ENCODE assay signal across 8 cellular contexts in the genomic region with DNA sequence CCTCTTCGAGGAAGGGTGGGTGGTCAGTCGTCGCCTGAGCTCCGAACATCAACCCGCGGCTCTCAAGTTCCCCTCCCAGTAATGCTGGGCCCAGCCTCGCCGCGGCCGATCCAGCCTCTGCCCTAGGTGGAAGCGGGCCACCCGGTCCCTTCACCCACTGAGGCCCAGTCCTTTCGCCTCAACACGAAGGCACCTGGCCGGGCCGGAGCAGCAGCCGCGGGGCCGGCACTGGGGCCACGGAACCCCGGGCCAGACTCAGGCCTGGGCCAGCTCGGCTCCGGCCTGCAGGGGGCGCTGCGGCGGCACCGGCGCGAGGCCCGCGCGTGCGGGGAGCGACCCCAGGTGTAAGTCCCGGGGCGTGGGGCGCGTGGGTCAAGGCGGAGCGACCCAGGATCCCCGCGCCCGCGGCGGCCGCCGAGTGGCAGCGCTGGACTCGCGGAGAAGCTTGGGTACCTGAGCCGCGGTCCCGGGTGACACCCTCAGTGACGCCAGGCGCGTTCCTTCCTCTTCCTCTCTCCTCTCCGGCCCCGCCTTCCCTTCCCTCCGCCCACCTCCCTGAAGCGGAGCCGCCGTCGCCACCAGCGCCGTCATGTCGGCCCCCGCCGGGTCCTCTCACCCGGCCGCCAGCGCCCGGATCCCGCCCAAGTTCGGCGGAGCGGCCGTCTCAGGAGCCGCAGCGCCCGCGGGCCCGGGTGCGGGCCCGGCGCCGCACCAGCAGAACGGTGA. TPM values are rescaled to one million over a fixed set of nuclear protein-coding genes. Genes with fewer than 3 reads are reported as not detected.
DNase-seq lines count a peak whose midpoint lies in the region; ATAC-seq and TF ChIP-seq lines count a peak whose summit lies in the region.

A gene (plus strand): TSS at position 535 of the 726 bp plus-strand sequence. CDS start 55 bp downstream, at position 590.

- H2BK120ac ChIP-seq in neuronal stem cell (ENCODE audit: low read depth, low read length), result no peak within 1 kb of the TSS

- peak within 1 kb of the TSS; percentile 83 for H3K9ac ChIP-seq in Karpas-422 (ENCODE audit: low read length)
- peak within 1 kb of the TSS; percentile 90 for H3K9ac ChIP-seq in neuronal stem cell (ENCODE audit: low read depth, low read length, poor library complexity)

- H2BK15ac ChIP-seq in neuronal stem cell (ENCODE audit: low read length), result peak within 1 kb of the TSS; percentile 56

- peak within 1 kb of the TSS; percentile 97 for H3K14ac ChIP-seq in neuronal stem cell (ENCODE audit: low read length)

- WGBS in neuronal stem cell (ENCODE audit: extremely low coverage in 2 of 2, insufficient read length in 2 of 2, insufficient replicate concordance in 1 of 2), 2 donors, result no CpG with 5 or more reads among the region's 87 CpGs

- H3K36me3 ChIP-seq in Karpas-422 (ENCODE audit: insufficient read depth, low read length) (no peaks in the 10 kb centered on the region), neuronal stem cell (replicated peaks in 1 of 2; ENCODE audit: control insufficient read depth in 2 of 2, insufficient read depth in 2 of 2, low read length in 2 of 2) (peaks cover 0 to 33% of the 10 kb centered on the region in 2 donors)

- ATAC-seq in GM21825 (IDR thresholded peaks at IDR 0.05; ENCODE audit: unreplicated experiment), result peak; percentile 92
- ATAC-seq in foreskin keratinocyte, result peak; percentile 85

- peak within 1 kb of the TSS; percentile 100 for H3K18ac ChIP-seq in neuronal stem cell (ENCODE audit: low read length)

- H3K9me2 ChIP-seq in Karpas-422 (replicated peaks; ENCODE audit: insufficient read depth, low read length), result no peaks in the 10 kb centered on the region

- H4K8ac ChIP-seq in neuronal stem cell (ENCODE audit: low read depth, low read length), result no peak within 1 kb of the TSS

- H2AK5ac ChIP-seq in neuronal stem cell (ENCODE audit: low read depth, low read length), result peak within 1 kb of the TSS; percentile 34

- H3K4me1 ChIP-seq in Karpas-422 (ENCODE audit: low read length) (peaks cover 46% of the 10 kb centered on the region), foreskin keratinocyte (peaks cover 20% of the 10 kb centered on the region), neuronal stem cell (ENCODE audit: control insufficient read depth in 2 of 2, insufficient read depth in 1 of 2, low read depth in 1 of 2, low read length in 2 of 2) (peaks cover 7 to 17% of the 10 kb centered on the region in 2 donors)

- peak within 1 kb of the TSS; percentile 63 for H2AFZ ChIP-seq in Karpas-422 (ENCODE audit: low read length)
- H2AFZ ChIP-seq in neuronal stem cell (ENCODE audit: low read length), result peak within 1 kb of the TSS; percentile 95

- peaks cover 4% of the 10 kb centered on the region for H3K79me1 ChIP-seq in neuronal stem cell (ENCODE audit: low read depth, low read length)

- H3K27ac ChIP-seq in Karpas-422 (ENCODE audit: low read length) (peak within 1 kb of the TSS; percentile 49), foreskin keratinocyte (peak within 1 kb of the TSS; percentile 88), neuronal stem cell (replicated peaks; ENCODE audit: low read length) (peak within 1 kb of the TSS; percentile 59), substantia nigra (ENCODE audit: low read depth, low read length, poor library complexity, severe bottlenecking) (peak within 1 kb of the TSS; percentile 73)

- peak within 1 kb of the TSS; percentile 79 for H4K91ac ChIP-seq in neuronal stem cell (ENCODE audit: low read depth, low read length, poor library complexity)

- no peak within 1 kb of the TSS for H2BK12ac ChIP-seq in neuronal stem cell (ENCODE audit: low read length)

- peaks cover 52% of the 10 kb centered on the region for H3K79me2 ChIP-seq in Karpas-422 (ENCODE audit: low read length)

- H3K9me3 ChIP-seq in Karpas-422 (ENCODE audit: low read length) (no peaks in the 10 kb centered on the region), neuronal stem cell (replicated peaks in 1 of 2; ENCODE audit: control insufficient read depth in 2 of 2, insufficient read depth in 1 of 2, low read depth in 1 of 2, low read length in 2 of 2) (no peaks in the 10 kb centered on the region)

- H3K4me3 ChIP-seq in Karpas-422 (ENCODE audit: low read length), result peak within 1 kb of the TSS; percentile 86
- peak within 1 kb of the TSS; percentile 78 to 84 for H3K4me3 ChIP-seq in neuronal stem cell (ENCODE audit: low read length in 2 of 2)

- H3K23ac ChIP-seq in neuronal stem cell (ENCODE audit: low read depth, low read length, poor library complexity), result peak within 1 kb of the TSS; percentile 66

- H3K27me3 ChIP-seq in Karpas-422 (ENCODE audit: low read length), result no peaks in the 10 kb centered on the region
- no peaks in the 10 kb centered on the region for H3K27me3 ChIP-seq in foreskin keratinocyte
- H3K27me3 ChIP-seq in neuronal stem cell (ENCODE audit: control insufficient read depth in 3 of 3, insufficient read depth in 3 of 3, low read depth in 1 of 3, low read length in 3 of 3), result no peaks in the 10 kb centered on the region

- peak; percentile 92 for TF ChIP-seq CTCF in foreskin keratinocyte (conservative IDR thresholded peaks at IDR 0.05)

- H3K4me2 ChIP-seq in Karpas-422 (ENCODE audit: low read depth, low read length, poor library complexity, severe bottlenecking) (peak within 1 kb of the TSS; percentile 87), neuronal stem cell (ENCODE audit: insufficient read depth, low read length, poor library complexity, severe bottlenecking) (peak within 1 kb of the TSS; percentile 90)

- peak within 1 kb of the TSS; percentile 89 for H2BK5ac ChIP-seq in neuronal stem cell (ENCODE audit: low read length)

- peak within 1 kb of the TSS; percentile 72 for H3K4ac ChIP-seq in neuronal stem cell (ENCODE audit: low read length)

- peaks cover 28% of the 10 kb centered on the region for H4K20me1 ChIP-seq in Karpas-422 (ENCODE audit: insufficient read depth, low read depth, low read length)

- DNase-seq in EL, result peak; percentile 82
- DNase-seq in Karpas-422, result peak; percentile 97
- peak; percentile 28 for DNase-seq in SIG-M5 (lab: John Stamatoyannopoulos, UW)
- DNase-seq in activated gamma-delta T cell (lab: John Stamatoyannopoulos, UW), result peak; percentile 78
- DNase-seq in foreskin keratinocyte, result peak in 1 of 2 donors; percentile 68
- DNase-seq in neuronal stem cell (ENCODE audit: low spot score), result peak; percentile 77
- DNase-seq in substantia nigra (lab: John Stamatoyannopoulos, UW), result peak; percentile 21 to 95 (median 82)

RNA-seq across cellular contexts. Expression of the gene that starts here (rescaled TPM):
- 17.0 and 50.3 TPM in 2 replicates for total RNA-seq in Karpas-422 (2014; rRNA removed; shearing (Covaris generic); ENCODE audit: low replicate concordance)
- total RNA-seq in foreskin keratinocyte, result 31.4 and 31.8 TPM in 2 replicates
- polyA plus RNA-seq in foreskin keratinocyte, result 6.0 and 7.7 TPM in 2 replicates
- 21.8 TPM for polyA plus RNA-seq in neuronal stem cell (2013, experiment 1 of 2)
- polyA plus RNA-seq in neuronal stem cell (2013, experiment 2 of 2), result 21.9 TPM
